Comparison of ENCODE assay signal across 1 cellular context in the genomic region with DNA sequence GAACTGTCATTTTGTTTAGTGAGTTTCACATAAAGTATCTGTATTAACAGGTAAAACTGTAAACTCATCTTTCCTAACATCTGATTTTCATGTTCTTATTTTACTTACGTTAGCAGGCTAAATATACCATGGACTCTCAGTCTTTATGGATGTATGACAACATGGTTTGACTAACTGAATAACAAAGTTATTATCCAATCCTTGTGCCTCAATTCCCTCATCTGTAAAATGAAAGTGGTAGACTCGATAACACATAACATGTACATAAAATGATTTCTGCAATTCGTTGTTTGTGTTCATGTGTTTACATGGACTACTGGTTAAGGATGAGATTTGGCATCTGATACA.
TF ChIP-seq lines count a peak whose summit lies in the region.

No MANE protein-coding gene starts in this region.

TF ChIP-seq in GM12878, 131 proteins besides CTCF, POLR2A, EP300 and RAD21 (continued from another document):
- TF ChIP-seq E4F1 (IDR thresholded peaks at IDR 0.05; ENCODE audit: borderline replicate concordance, partially characterized antibody) (no peak), TAF1 (IDR thresholded peaks at IDR 0.05; ENCODE audit: borderline replicate concordance, low read depth, low read length) (no peak), IRF4 (IDR thresholded peaks at IDR 0.05; ENCODE audit: low read depth, low read length) (no peak), STAT3 (IDR thresholded peaks at IDR 0.05; ENCODE audit: low read depth, low read length) (no peak), SPI1 (IDR thresholded peaks at IDR 0.05; ENCODE audit: borderline replicate concordance, insufficient read depth, low read depth, low read length) (no peak), MLLT1 (IDR thresholded peaks at IDR 0.05) (no peak), SUZ12 (IDR thresholded peaks at IDR 0.05; ENCODE audit: unreplicated experiment) (no peak), KDM1A (IDR thresholded peaks at IDR 0.05; ENCODE audit: borderline replicate concordance) (no peak), HCFC1 (IDR thresholded peaks at IDR 0.05; ENCODE audit: low read length) (no peak), CBX3 (IDR thresholded peaks at IDR 0.05; ENCODE audit: borderline replicate concordance, low read depth) (no peak)
- TF ChIP-seq, protein P1, sequence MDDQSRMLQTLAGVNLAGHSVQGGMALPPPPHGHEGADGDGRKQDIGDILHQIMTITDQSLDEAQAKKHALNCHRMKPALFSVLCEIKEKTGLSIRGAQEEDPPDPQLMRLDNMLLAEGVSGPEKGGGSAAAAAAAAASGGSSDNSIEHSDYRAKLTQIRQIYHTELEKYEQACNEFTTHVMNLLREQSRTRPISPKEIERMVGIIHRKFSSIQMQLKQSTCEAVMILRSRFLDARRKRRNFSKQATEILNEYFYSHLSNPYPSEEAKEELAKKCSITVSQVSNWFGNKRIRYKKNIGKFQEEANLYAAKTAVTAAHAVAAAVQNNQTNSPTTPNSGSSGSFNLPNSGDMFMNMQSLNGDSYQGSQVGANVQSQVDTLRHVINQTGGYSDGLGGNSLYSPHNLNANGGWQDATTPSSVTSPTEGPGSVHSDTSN (IDR thresholded peaks at IDR 0.05; ENCODE audit: insufficient replicate concordance, low read depth, low read length), result no peak
